Comparison of ENCODE assay signal across 2 cellular contexts in genomic region chr12:128805406-128805805, GRCh38. TPM values are rescaled to one million over a fixed set of nuclear protein-coding genes. Genes with fewer than 3 reads are reported as not detected.
"Had no signal": no experiment of that assay in that cellular context is flagged by ENCODE, and none has a peak within 500 bp of the region (broad histone marks: within the 10 kb centered on the region; RNA-seq: fewer than 3 reads in every experiment).

No MANE protein-coding gene starts in this region.

RNA-seq across cellular contexts. Expression of gene GLT1D1, which starts 47.9 kb away (rescaled TPM):
- total RNA-seq: HT-29, IMR-90 had no signal
- polyA plus RNA-seq: IMR-90 had no signal
